In genomic region chrX:56782362-56782761, GRCh38 we compare ENCODE assay signal across 15 cellular contexts. TPM values are rescaled to one million over a fixed set of nuclear protein-coding genes. Genes with fewer than 3 reads are reported as not detected.
DNase-seq lines count a peak whose midpoint lies in the region; ATAC-seq, FAIRE-seq and TF ChIP-seq lines count a peak whose summit lies in the region.
"Had no signal": no experiment of that assay in that cellular context is flagged by ENCODE, and none has a peak within 500 bp of the region (broad histone marks: within the 10 kb centered on the region; RNA-seq: fewer than 3 reads in every experiment).

No MANE protein-coding gene starts in this region.

- H3K36me3 Mint-ChIP-seq in CD14-positive monocyte = peaks cover 3 to 6% of the 10 kb centered on the region in 2 donors
- H3K36me3 Mint-ChIP-seq in activated CD4-positive, alpha-beta memory T cell treated with anti-CD3 and anti-CD28 coated beads, Interleukin-2, amount 10 ng/mL, durations not matched to agents 7 days and 5 days (ENCODE audit: low read depth) = no peaks in the 10 kb centered on the region
- peaks cover 11% of the 10 kb centered on the region for H3K36me3 Mint-ChIP-seq in memory B cell

- H3K4me1 Mint-ChIP-seq in CD14-positive monocyte (peaks cover 49% of the 10 kb centered on the region), memory B cell (peaks cover 22% of the 10 kb centered on the region)
- peaks cover 7% of the 10 kb centered on the region for H3K4me1 Mint-ChIP-seq in activated CD4-positive, alpha-beta memory T cell treated with anti-CD3 and anti-CD28 coated beads, Interleukin-2, amount 10 ng/mL, durations not matched to agents 7 days and 5 days

- no peak for FAIRE-seq in GM19239 (lab: Jason Lieb, UNC)
- FAIRE-seq: G401.6 had no signal

- intact Hi-C loops in CD14-positive monocyte (cut with micrococcal nuclease) = no loop called here

- H3K27ac Mint-ChIP-seq in CD14-positive monocyte (peak overlapping the region; percentile 76 to 94 (median 91)), memory B cell (peak overlapping the region; percentile 76)
- peak overlapping the region; percentile 9 for H3K27ac Mint-ChIP-seq in activated CD4-positive, alpha-beta memory T cell treated with anti-CD3 and anti-CD28 coated beads, Interleukin-2, amount 10 ng/mL, durations not matched to agents 7 days and 5 days

- no peak for TF ChIP-seq CTCF in CD14-positive monocyte (IDR thresholded peaks at IDR 0.05)

- POLR2A ChIA-PET in activated CD4-positive, alpha-beta memory T cell treated with anti-CD3 and anti-CD28 coated beads, Interleukin-2, amount 10 ng/mL, durations not matched to agents 7 days and 5 days (lab: Charles Lee) = no interaction called here

- H3K27me3 Mint-ChIP-seq in CD14-positive monocyte (ENCODE audit: low read depth in 3 of 3) = peaks cover 0 to 3% (median 0%) of the 10 kb centered on the region in 3 donors
- no peaks in the 10 kb centered on the region for H3K27me3 Mint-ChIP-seq in activated CD4-positive, alpha-beta memory T cell treated with anti-CD3 and anti-CD28 coated beads, Interleukin-2, amount 10 ng/mL, durations not matched to agents 7 days and 5 days
- no peaks in the 10 kb centered on the region for H3K27me3 Mint-ChIP-seq in memory B cell

- DNase-seq in CD14-positive monocyte (ENCODE audit: low spot score) (no peak), memory B cell (ENCODE audit: low spot score in 2 of 2) (no peak), AML-193 (lab: John Stamatoyannopoulos, UW) (no peak), GM19239 (ENCODE audit: insufficient read length, low spot score) (no peak), H4 (ENCODE audit: low spot score) (no peak)
- no peak for DNase-seq in activated CD4-positive, alpha-beta memory T cell treated with anti-CD3 and anti-CD28 coated beads, Interleukin-2, amount 10 ng/mL, durations not matched to agents 7 days and 5 days
- DNase-seq: activated CD4-positive, alpha-beta T cell treated with anti-CD3 and anti-CD28 coated beads for 4 hours; esophagus squamous epithelium; MG63 had no signal

- H3K9me3 Mint-ChIP-seq in CD14-positive monocyte (peaks cover 0 to 2% (median 0%) of the 10 kb centered on the region in 7 donors), memory B cell (no peaks in the 10 kb centered on the region)
- H3K9me3 Mint-ChIP-seq in activated CD4-positive, alpha-beta memory T cell treated with anti-CD3 and anti-CD28 coated beads, Interleukin-2, amount 10 ng/mL, durations not matched to agents 7 days and 5 days = no peaks in the 10 kb centered on the region

- peak overlapping the region; percentile 1 to 70 for H3K4me3 Mint-ChIP-seq in CD14-positive monocyte
- H3K4me3 Mint-ChIP-seq in activated CD4-positive, alpha-beta memory T cell treated with anti-CD3 and anti-CD28 coated beads, Interleukin-2, amount 10 ng/mL, durations not matched to agents 7 days and 5 days = no peak overlapping the region
- H3K4me3 Mint-ChIP-seq in memory B cell = no peak overlapping the region

- ATAC-seq in GM18498 (IDR thresholded peaks at IDR 0.05; ENCODE audit: unreplicated experiment) = peak; percentile 41
- ATAC-seq in memory B cell (ENCODE audit: low read depth) = no peak
- no peak for ATAC-seq in GM19463 (IDR thresholded peaks at IDR 0.05; ENCODE audit: unreplicated experiment)
- ATAC-seq: HCT116, left colon, SK-N-SH treated with all-trans-retinoic acid at 6 μM for 48 hours had no signal

- CTCF ChIA-PET in activated CD4-positive, alpha-beta memory T cell treated with anti-CD3 and anti-CD28 coated beads, Interleukin-2, amount 10 ng/mL, durations not matched to agents 7 days and 5 days (lab: Charles Lee) = no interaction called here

RNA-seq across cellular contexts. Expression of gene NBDY, which starts 53.3 kb away (rescaled TPM):
- polyA plus RNA-seq in CD14-positive monocyte = 10 to 100 TPM; 22.1 to 24.9 TPM
- 10 to 100 TPM; 29.2 to 32.7 TPM for total RNA-seq in activated CD4-positive, alpha-beta memory T cell treated with anti-CD3 and anti-CD28 coated beads, Interleukin-2, amount 10 ng/mL, durations not matched to agents 7 days and 5 days
- total RNA-seq in H4 (2014; rRNA removed; shearing (Covaris generic)) = 11.7 and 19.0 TPM in 2 replicates

Comparison
In these comparisons a context has a peak if more than half of its experiments do, and no peak if none do; other contexts are left out.
1. H3K27ac Mint-ChIP-seq: peak in every context shown above with its lines; median percentile 91 in CD14-positive monocyte; 76 in memory B cell; 9 in activated CD4-positive, alpha-beta memory T cell treated with anti-CD3 and anti-CD28 coated beads, Interleukin-2, amount 10 ng/mL, durations not matched to agents 7 days and 5 days.
2. H3K4me3 Mint-ChIP-seq: peak in CD14-positive monocyte (2 of 2); none in activated CD4-positive, alpha-beta memory T cell treated with anti-CD3 and anti-CD28 coated beads, Interleukin-2, amount 10 ng/mL, durations not matched to agents 7 days and 5 days (single experiment) and memory B cell (single experiment).